ENCODE assay signal across 21 cellular contexts in the genomic region with DNA sequence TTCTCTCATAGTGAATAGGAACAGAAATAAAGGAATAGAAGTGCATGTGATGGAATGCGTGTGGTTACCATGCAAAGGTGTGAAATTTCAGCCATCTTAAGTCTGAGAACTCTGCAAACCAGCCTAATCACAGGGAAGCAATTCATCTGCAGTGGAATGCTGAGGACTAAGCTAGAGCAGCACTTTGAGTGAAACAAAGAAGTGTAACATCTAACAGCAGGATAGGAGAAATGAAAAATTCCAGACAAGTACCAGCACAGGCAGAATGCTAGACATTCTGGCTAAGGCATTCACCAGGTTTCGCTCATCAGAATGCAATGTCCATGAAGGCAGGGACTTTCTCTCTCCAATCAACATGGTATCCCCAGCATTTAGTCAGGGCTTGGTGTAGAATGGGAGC. TPM values are rescaled to one million over a fixed set of nuclear protein-coding genes. Genes with fewer than 3 reads are reported as not detected.
A peak's percentile ranks its signal among the peaks of the same experiment; 100 is the strongest.
DNase-seq lines count a peak whose midpoint lies in the region; FAIRE-seq and TF ChIP-seq lines count a peak whose summit lies in the region.
"Had no signal": no experiment of that assay in that cellular context is flagged by ENCODE, and none has a peak within 500 bp of the region (broad histone marks: within the 10 kb centered on the region; RNA-seq: fewer than 3 reads in every experiment).

No MANE protein-coding gene starts in this region.

- intact Hi-C loops in kidney (cut with DNase I), result loop anchor here (10.0 kb wide), 1 partner anchor 416 kb away; no protein-coding TSS in a partner anchor

- no peaks in the 10 kb centered on the region for H3K79me2 ChIP-seq in mesendoderm (ENCODE audit: control insufficient read depth, insufficient read depth, low read length)

- TF ChIP-seq CTCF in bronchial epithelial cell (IDR thresholded peaks at IDR 0.05; ENCODE audit: insufficient read depth, low read length, severe bottlenecking) (no peak), kidney (IDR thresholded peaks at IDR 0.05; ENCODE audit: borderline replicate concordance, extremely low read depth, insufficient read depth) (no peak)

- TF ChIP-seq POLR2A in GM12892 (IDR thresholded peaks at IDR 0.05; ENCODE audit: low read depth, low read length), result no peak

- H3K4me3 ChIP-seq in bronchial epithelial cell (ENCODE audit: low read depth, low read length), result no peak overlapping the region
- H3K4me3 ChIP-seq in mesendoderm (ENCODE audit: low read length), result no peak overlapping the region
- H3K4me3 ChIP-seq in kidney (ENCODE audit: low read length in 2 of 2), result no peak overlapping the region
- H3K4me3 ChIP-seq: BLaER1, GM12878, HAP-1 had no signal

- no peak overlapping the region for H4K8ac ChIP-seq in mesendoderm (ENCODE audit: low read depth, low read length)

- no peak for DNase-seq in GM12892 (ENCODE audit: insufficient read length)
- DNase-seq in bronchial epithelial cell (ENCODE audit: low read depth), result peak; percentile 2
- DNase-seq in mesendoderm, result peak; percentile 73
- no peak for DNase-seq in NCI-H446 (lab: John Stamatoyannopoulos, UW)
- no peak for DNase-seq in DMS79 (lab: John Stamatoyannopoulos, UW)
- DNase-seq in kidney, result no peak
- DNase-seq: Caco-2; CD4-positive, CD25-positive, alpha-beta regulatory T cell; CD8-positive, alpha-beta T cell; DMS153; EL; GDM1; GOT3; HFFc6 had no signal

- no peak overlapping the region for H3K18ac ChIP-seq in mesendoderm (ENCODE audit: low read length)

- H3K36me3 ChIP-seq in bronchial epithelial cell (ENCODE audit: control insufficient read depth, insufficient read depth, low read length), result no peaks in the 10 kb centered on the region
- H3K36me3 ChIP-seq in mesendoderm (ENCODE audit: control insufficient read depth, insufficient read depth, low read length), result no peaks in the 10 kb centered on the region
- no peaks in the 10 kb centered on the region for H3K36me3 ChIP-seq in kidney (ENCODE audit: control insufficient read depth in 1 of 2, insufficient read depth in 2 of 2, low read length in 2 of 2)
- H3K36me3 ChIP-seq: BLaER1, HAP-1 had no signal

- no peaks in the 10 kb centered on the region for H3K27me3 ChIP-seq in bronchial epithelial cell (ENCODE audit: control insufficient read depth, insufficient read depth, low read length)
- H3K27me3 ChIP-seq in mesendoderm (ENCODE audit: insufficient read depth, low read length, poor library complexity), result no peaks in the 10 kb centered on the region
- H3K27me3 ChIP-seq: BLaER1 had no signal

- WGBS in mesendoderm (ENCODE audit: extremely low coverage, insufficient coverage, low lambda C conversion rate), result no CpG with 5 or more reads among the region's 2 CpGs

- no peak overlapping the region for H2BK15ac ChIP-seq in mesendoderm (replicated peaks; ENCODE audit: low read depth)

- peak; percentile 61 for FAIRE-seq in GM12892 (lab: Jason Lieb, UNC)
- FAIRE-seq in bronchial epithelial cell (lab: Jason Lieb, UNC), result no peak
- FAIRE-seq in kidney (lab: Jason Lieb, UNC), result no peak
- FAIRE-seq: A204.1, GM12878, GM18507, H54 had no signal

- no peak overlapping the region for H2BK120ac ChIP-seq in mesendoderm (ENCODE audit: low read depth, low read length)

- H4K5ac ChIP-seq in mesendoderm (ENCODE audit: low read length), result no peak overlapping the region

- no peak overlapping the region for H3K4me2 ChIP-seq in mesendoderm (ENCODE audit: low read length)
- H3K4me2 ChIP-seq: BLaER1 had no signal

- H3K56ac ChIP-seq in mesendoderm (ENCODE audit: low read length), result no peak overlapping the region

- H2BK5ac ChIP-seq in mesendoderm (ENCODE audit: low read length), result no peak overlapping the region

- H3K9me3 ChIP-seq in kidney (ENCODE audit: control insufficient read depth in 1 of 2, low read length in 2 of 2), result no peaks in the 10 kb centered on the region
- H3K9me3 ChIP-seq: BLaER1, Caco-2, HAP-1 had no signal

- H3K4me1 ChIP-seq in mesendoderm (ENCODE audit: control insufficient read depth, low read depth, low read length), result peaks cover 2% of the 10 kb centered on the region
- H3K4me1 ChIP-seq in kidney (ENCODE audit: control insufficient read depth in 1 of 2, insufficient read depth in 1 of 2, low read depth in 1 of 2, low read length in 2 of 2), result no peaks in the 10 kb centered on the region
- H3K4me1 ChIP-seq: BLaER1, Caco-2, HAP-1 had no signal

- H3K4ac ChIP-seq in mesendoderm (ENCODE audit: low read depth, low read length), result no peak overlapping the region

- H3K27ac ChIP-seq in mesendoderm (ENCODE audit: low read depth, low read length) (no peak overlapping the region), kidney (ENCODE audit: low read depth in 2 of 2, low read length in 2 of 2) (no peak overlapping the region)
- H3K27ac ChIP-seq: BLaER1, C4-2B had no signal

- no peak overlapping the region for H2AK5ac ChIP-seq in mesendoderm (ENCODE audit: low read length)

- H3K79me1 ChIP-seq in mesendoderm (ENCODE audit: low read length), result no peaks in the 10 kb centered on the region

- peak overlapping the region; percentile 16 for H3K23ac ChIP-seq in mesendoderm (ENCODE audit: low read length)

- H3K9ac ChIP-seq in mesendoderm (ENCODE audit: low read length) (no peak overlapping the region), kidney (ENCODE audit: low read length in 2 of 2) (no peak overlapping the region)
- H3K9ac ChIP-seq: BLaER1 had no signal

RNA-seq across cellular contexts. Expression of a gene that starts 41.2 kb away (rescaled TPM):
- 7.9 TPM for polyA plus RNA-seq in GM12892 (2012; ENCODE audit: missing spikeins)
- total RNA-seq in bronchial epithelial cell (4.2 and 4.4 TPM in 2 replicates), kidney (19.4 TPM)
- polyA plus RNA-seq in mesendoderm (2013, experiment 1 of 2), result 10.0 TPM
- polyA plus RNA-seq in mesendoderm (2013, experiment 2 of 2), result 9.9 TPM
- 8.2 TPM for polyA plus RNA-seq in kidney (ENCODE audit: insufficient read depth, low read depth, low replicate concordance)

Comparison
In these comparisons a context has a peak if more than half of its experiments do, and no peak if none do; other contexts are left out.
1. DNase-seq: peak in bronchial epithelial cell (single experiment) and mesendoderm (single experiment); none in GM12892 (single experiment), NCI-H446 (0 of 2), DMS79 (single experiment) and kidney (single experiment).